Comparison of ENCODE assay signal across 10 cellular contexts in the genomic region with DNA sequence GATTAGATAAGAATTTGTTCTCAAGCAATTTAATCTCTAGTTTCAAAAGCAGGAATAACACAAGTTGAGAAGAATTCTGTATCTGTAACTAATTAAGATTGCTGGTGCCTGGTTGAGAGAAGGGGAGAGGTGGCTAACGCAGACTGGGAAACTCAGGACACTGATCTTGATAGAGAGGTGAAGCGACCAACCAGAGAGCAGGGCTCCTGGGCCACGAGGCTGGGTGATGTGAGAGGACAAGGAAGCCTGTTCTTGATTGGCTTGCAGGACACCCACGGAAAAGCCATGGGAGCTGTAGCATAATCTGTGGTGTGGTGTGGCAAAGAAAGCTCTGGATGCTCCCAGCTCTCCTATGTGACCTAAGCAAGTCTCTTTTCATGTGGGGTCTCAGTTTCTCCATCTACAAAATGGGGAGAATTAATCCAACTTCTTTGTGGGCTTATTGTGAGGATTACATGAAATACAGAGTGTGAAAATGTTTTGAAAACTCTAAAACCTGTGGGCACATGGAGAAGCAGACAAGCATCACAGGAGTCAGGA.
DNase-seq lines count a peak whose midpoint lies in the region; ATAC-seq and TF ChIP-seq lines count a peak whose summit lies in the region.
"Had no signal": no experiment of that assay in that cellular context is flagged by ENCODE, and none has a peak within 500 bp of the region (broad histone marks: within the 10 kb centered on the region; RNA-seq: fewer than 3 reads in every experiment).

No MANE protein-coding gene starts in this region.

- H3K27me3 ChIP-seq in AG04450 (ENCODE audit: control insufficient read depth, insufficient read depth, low read length): no peaks in the 10 kb centered on the region
- H3K27me3 ChIP-seq in HUES48 (ENCODE audit: control insufficient read depth, insufficient read depth, low read length): no peaks in the 10 kb centered on the region
- no peaks in the 10 kb centered on the region for H3K27me3 ChIP-seq in HAP-1 (ENCODE audit: low read depth)

- H3K27ac ChIP-seq in AG04450 (ENCODE audit: low read depth, low read length): peak overlapping the region; percentile 52
- H3K27ac ChIP-seq in HUES48 (ENCODE audit: low read depth, low read length): peak overlapping the region; percentile 91
- H3K27ac ChIP-seq: epithelial cell of prostate had no signal

- POLR2A ChIA-PET in AG04450 (lab: Yijun Ruan, JAX): interaction anchor here (1.0 kb wide), 1 partner anchor 514 kb away, joined by 4 read pairs; no protein-coding TSS in a partner anchor

- H3K9me3 ChIP-seq in AG04450 (ENCODE audit: control insufficient read depth, insufficient read depth, low read length) (no peaks in the 10 kb centered on the region), HUES48 (ENCODE audit: control insufficient read depth, insufficient read depth, low read length) (no peaks in the 10 kb centered on the region), HAP-1 (no peaks in the 10 kb centered on the region)

- no peak for TF ChIP-seq CTCF in AG04450 (IDR thresholded peaks at IDR 0.05; ENCODE audit: low read depth, low read length)
- no peak for TF ChIP-seq CTCF in cardiac fibroblast (IDR thresholded peaks at IDR 0.05; ENCODE audit: low read depth, low read length)

- CTCF ChIA-PET in AG04450 (lab: Charles Lee): interaction anchor here (1.1 to 3.3 kb wide), 2 partner anchors 407 to 514 kb away, joined by 3 to 16 read pairs; no protein-coding TSS in a partner anchor

- peaks cover 23% of the 10 kb centered on the region for H3K4me1 ChIP-seq in HUES48 (ENCODE audit: control insufficient read depth, insufficient read depth, low read length)
- no peaks in the 10 kb centered on the region for H3K4me1 ChIP-seq in HAP-1

- H3K36me3 ChIP-seq in HUES48 (ENCODE audit: control insufficient read depth, insufficient read depth, low read length) (no peaks in the 10 kb centered on the region), HAP-1 (replicated peaks) (no peaks in the 10 kb centered on the region)

- no peak for ATAC-seq in HG03039 (IDR thresholded peaks at IDR 0.05; ENCODE audit: unreplicated experiment)
- ATAC-seq: T-helper 17 cell had no signal

- no peak overlapping the region for H3K4me3 ChIP-seq in AG04450 (ENCODE audit: low read depth, low read length)
- no peak overlapping the region for H3K4me3 ChIP-seq in HUES48 (ENCODE audit: low read depth, low read length)
- no peak overlapping the region for H3K4me3 ChIP-seq in cardiac fibroblast (replicated peaks in 1 of 2; ENCODE audit: low read depth in 2 of 2, low read length in 2 of 2)
- no peak overlapping the region for H3K4me3 ChIP-seq in HAP-1

- H3K9ac ChIP-seq in HUES48 (ENCODE audit: low read depth, low read length): 0 out of 2 replicates have a peak overlapping the region, but pooled peaks have one; percentile 28

- in situ Hi-C loops in HAP-1 (cut with MboI; ENCODE audit: low sequenced_read_pairs): loop anchor here (25.0 kb wide), 1 partner anchor 374 kb away; no protein-coding TSS in a partner anchor

- DNase-seq in AG04450 (ENCODE audit: low read depth, low spot score) (no peak), cardiac fibroblast (ENCODE audit: low read depth in 2 of 2) (peak; percentile 37 to 75), left kidney (ENCODE audit: low read depth, low spot score) (peak; percentile 39), NCI-H1436 (lab: John Stamatoyannopoulos, UW) (no peak), HAP-1 (ENCODE audit: low spot score in 2 of 2) (no peak), NCI-H2081 (lab: John Stamatoyannopoulos, UW) (no peak)
- DNase-seq: T-helper 17 cell had no signal

Comparison
In these comparisons a context has a peak if more than half of its experiments do, and no peak if none do; other contexts are left out.
1. DNase-seq: peak in cardiac fibroblast (2 of 2) and left kidney (single experiment); none in AG04450 (single experiment), NCI-H1436 (single experiment), HAP-1 (0 of 2) and NCI-H2081 (0 of 2).